17 cellular contexts compared by ENCODE assay signal in genomic region chr1:201475121-201475520, GRCh38. TPM values are rescaled to one million over a fixed set of nuclear protein-coding genes. Genes with fewer than 3 reads are reported as not detected.
A peak's percentile ranks its signal among the peaks of the same experiment; 100 is the strongest.
DNase-seq lines count a peak whose midpoint lies in the region; ATAC-seq, FAIRE-seq and TF ChIP-seq lines count a peak whose summit lies in the region.
"Had no signal": no experiment of that assay in that cellular context is flagged by ENCODE, and none has a peak within 500 bp of the region (broad histone marks: within the 10 kb centered on the region; RNA-seq: fewer than 3 reads in every experiment).

No MANE protein-coding gene starts in this region.

- H3K4me1 ChIP-seq in breast epithelium (no peaks in the 10 kb centered on the region), RWPE2 (ENCODE audit: insufficient read depth, poor library complexity, severe bottlenecking) (peaks cover 36% of the 10 kb centered on the region), small intestine (ENCODE audit: control insufficient read depth in 2 of 2, insufficient read depth in 1 of 2, low read depth in 1 of 2, low read length in 1 of 2) (peaks cover 0 to under 1% of the 10 kb centered on the region in 2 donors)
- H3K4me1 ChIP-seq in CD8-positive, alpha-beta memory T cell (ENCODE audit: insufficient read depth, low read length): no peaks in the 10 kb centered on the region

- H3K27ac ChIP-seq in breast epithelium (no peak overlapping the region), RWPE2 (ENCODE audit: poor library complexity, severe bottlenecking) (peak overlapping the region; percentile 83), small intestine (ENCODE audit: low read depth in 1 of 2, low read length in 1 of 2) (no peak overlapping the region)
- no peak overlapping the region for H3K27ac ChIP-seq in CD8-positive, alpha-beta memory T cell (ENCODE audit: low read depth, low read length)

- H3K9me3 Mint-ChIP-seq in MCF 10A (ENCODE audit: unreplicated experiment): no peaks in the 10 kb centered on the region
- no peaks in the 10 kb centered on the region for H3K9me3 Mint-ChIP-seq in CD8-positive, alpha-beta memory T cell

- H3K4me1 Mint-ChIP-seq in MCF 10A (ENCODE audit: insufficient read depth, unreplicated experiment): peaks cover 56% of the 10 kb centered on the region
- H3K4me1 Mint-ChIP-seq in CD8-positive, alpha-beta memory T cell: peaks cover 2 to 7% (median 6%) of the 10 kb centered on the region in 3 donors

- WGBS in small intestine, 3 donors: 47 to 67% (median 50%) methylated on average over 2 of the region's 2 CpGs

- POLR2A ChIA-PET in MCF 10A (lab: Yijun Ruan, JAX): interaction anchor here (0.8 to 41.5 kb wide), 5 partner anchors 14 to 164 kb away, joined by 3 to 1388 read pairs (median 6); partner anchors contain the start of genes CSRP1 and PHLDA3
- POLR2A ChIA-PET in CD8-positive, alpha-beta memory T cell (lab: Charles Lee): no interaction called here

- no peak overlapping the region for H3K27ac Mint-ChIP-seq in MCF 10A (ENCODE audit: low read depth, unreplicated experiment)
- peak overlapping the region in 1 of 8 donors; percentile 63 for H3K27ac Mint-ChIP-seq in CD8-positive, alpha-beta memory T cell

- DNase-seq in MCF 10A (ENCODE audit: unreplicated experiment) (peak; percentile 70), breast epithelium (ENCODE audit: low spot score in 2 of 2) (no peak), RWPE2 (ENCODE audit: low spot score) (no peak), hepatic stellate cell (ENCODE audit: low spot score) (peak; percentile 63), small intestine (peak; percentile 81), RKO (ENCODE audit: low spot score) (no peak), SHP77 treated with DMSO at 0.1 percent for 48 hours (lab: John Stamatoyannopoulos, UW) (no peak)
- DNase-seq in CD8-positive, alpha-beta memory T cell: no peak
- DNase-seq: 8988T, DMS153, Karpas-422, NCI-H1105 treated with DMSO at 0.1 percent for 48 hours, NCI-H1694 treated with DMSO at 0.1 percent for 48 hours, NCI-H69, OCI-M1 had no signal

- H3K4me3 ChIP-seq in breast epithelium: no peak overlapping the region
- H3K4me3 ChIP-seq in RWPE2 (ENCODE audit: severe bottlenecking): no peak overlapping the region
- no peak overlapping the region for H3K4me3 ChIP-seq in small intestine (ENCODE audit: low read depth in 1 of 2, low read length in 2 of 2)
- no peak overlapping the region for H3K4me3 ChIP-seq in CD8-positive, alpha-beta memory T cell (ENCODE audit: low read length)
- H3K4me3 ChIP-seq: BLaER1 treated with 17β-estradiol and CSF1 and Interleukin-3, amounts not matched to agents 10 nM and 100 nM had no signal

- no peak overlapping the region for H3K4me3 Mint-ChIP-seq in MCF 10A (ENCODE audit: unreplicated experiment)
- H3K4me3 Mint-ChIP-seq in CD8-positive, alpha-beta memory T cell: no peak overlapping the region

- H3K9me3 ChIP-seq in breast epithelium: no peaks in the 10 kb centered on the region
- no peaks in the 10 kb centered on the region for H3K9me3 ChIP-seq in RWPE2 (ENCODE audit: severe bottlenecking)
- H3K9me3 ChIP-seq in small intestine (ENCODE audit: control insufficient read depth, low read depth): no peaks in the 10 kb centered on the region
- no peaks in the 10 kb centered on the region for H3K9me3 ChIP-seq in CD8-positive, alpha-beta memory T cell (ENCODE audit: low read length)
- H3K9me3 ChIP-seq: BLaER1 treated with 17β-estradiol and CSF1 and Interleukin-3, amounts not matched to agents 10 nM and 100 nM had no signal

- TF ChIP-seq POLR2A in breast epithelium (IDR thresholded peaks at IDR 0.05): no peak

- no peaks in the 10 kb centered on the region for H3K27me3 ChIP-seq in breast epithelium
- no peaks in the 10 kb centered on the region for H3K27me3 ChIP-seq in RWPE2 (ENCODE audit: insufficient read depth, poor library complexity, severe bottlenecking)
- no peaks in the 10 kb centered on the region for H3K27me3 ChIP-seq in small intestine (ENCODE audit: control insufficient read depth in 2 of 2, insufficient read depth in 2 of 2, low read length in 2 of 2)
- H3K27me3 ChIP-seq in CD8-positive, alpha-beta memory T cell (ENCODE audit: insufficient read depth, low read length, poor library complexity, severe bottlenecking): peaks cover 2% of the 10 kb centered on the region
- H3K27me3 ChIP-seq: BLaER1 treated with 17β-estradiol and CSF1 and Interleukin-3, amounts not matched to agents 10 nM and 100 nM had no signal

- H3K36me3 ChIP-seq in breast epithelium: no peaks in the 10 kb centered on the region
- H3K36me3 ChIP-seq in RWPE2 (ENCODE audit: low read depth): no peaks in the 10 kb centered on the region
- no peaks in the 10 kb centered on the region for H3K36me3 ChIP-seq in small intestine (ENCODE audit: control insufficient read depth in 2 of 2, insufficient read depth in 2 of 2, low read length in 2 of 2)
- H3K36me3 ChIP-seq in CD8-positive, alpha-beta memory T cell (ENCODE audit: insufficient read depth, low read length): no peaks in the 10 kb centered on the region
- H3K36me3 ChIP-seq: BLaER1 treated with 17β-estradiol and CSF1 and Interleukin-3, amounts not matched to agents 10 nM and 100 nM had no signal

- H3K27me3 Mint-ChIP-seq in MCF 10A (ENCODE audit: insufficient read depth, unreplicated experiment): no peaks in the 10 kb centered on the region
- peaks cover 17 to 42% of the 10 kb centered on the region in 2 donors for H3K27me3 Mint-ChIP-seq in CD8-positive, alpha-beta memory T cell

- ATAC-seq in RWPE2 (ENCODE audit: low read depth): peak; percentile 85

- intact Hi-C loops in MCF 10A (cut with micrococcal nuclease): no loop called here
- intact Hi-C loops in breast epithelium (cut with DNase I; ENCODE audit: low total_unique reads): no loop called here

- CTCF ChIA-PET in MCF 10A (lab: Yijun Ruan, JAX): interaction anchor here (1.0 to 70.3 kb wide), 4 partner anchors 2 to 168 kb away, joined by 4 to 3816 read pairs (median 1967); partner anchors contain the start of genes CSRP1 and PHLDA3
- CTCF ChIA-PET in CD8-positive, alpha-beta memory T cell (lab: Charles Lee): no interaction called here

- FAIRE-seq in small intestine (lab: Jason Lieb, UNC): no peak

- BruUV-seq in MCF 10A (replicated peaks; lab: Mats Ljungman, UMichigan): no TSS peak

- H3K36me3 Mint-ChIP-seq in MCF 10A (ENCODE audit: insufficient read depth, unreplicated experiment): peaks cover 6% of the 10 kb centered on the region
- no peaks in the 10 kb centered on the region for H3K36me3 Mint-ChIP-seq in CD8-positive, alpha-beta memory T cell

- TF ChIP-seq CTCF in MCF 10A (IDR thresholded peaks at IDR 0.05; ENCODE audit: unreplicated experiment) (no peak), breast epithelium (IDR thresholded peaks at IDR 0.05) (no peak), RWPE2 (IDR thresholded peaks at IDR 0.05; ENCODE audit: poor library complexity, severe bottlenecking) (no peak)

RNA-seq across cellular contexts. Expression of gene PHLDA3, which starts 6.1 kb away (rescaled TPM):
- total RNA-seq in MCF 10A (2022) (169 and 204 TPM in 2 replicates), breast epithelium (100 to 1,000 TPM in 1 of 3 donors, 10 to 100 TPM in 2; 65.7 to 116 (median 92.7) TPM)
- 10 to 100 TPM in 1 of 3 donors, 1 to 10 TPM in 1, under 1 TPM in 1; 0.89 to 13.3 (median 5.7) TPM for polyA plus RNA-seq in small intestine
- 10 to 100 TPM; 18.6 to 22.7 TPM for total RNA-seq in CD8-positive, alpha-beta memory T cell
- 1.0 TPM for polyA plus RNA-seq in CD8-positive, alpha-beta memory T cell

RNA-seq across cellular contexts. Expression of gene CSRP1, which starts 31.8 kb away (rescaled TPM):
- total RNA-seq in MCF 10A (2022): 263 and 358 TPM in 2 replicates
- 1,000 to 10,000 TPM in 1 of 3 donors, 100 to 1,000 TPM in 2; 186 to 1,491 (median 767) TPM for total RNA-seq in breast epithelium
- 100 to 1,000 TPM in 2 of 3 donors, 10 to 100 TPM in 1; 98.6 to 181 (median 126) TPM for polyA plus RNA-seq in small intestine
- total RNA-seq in CD8-positive, alpha-beta memory T cell: 10 to 100 TPM; 66.9 to 67.6 TPM
- polyA plus RNA-seq in CD8-positive, alpha-beta memory T cell: 65.0 TPM

RNA-seq across cellular contexts. Expression of gene TNNI1, which starts 53.6 kb away (rescaled TPM):
- total RNA-seq in MCF 10A (2022): 0.05 TPM in 1 of 2 replicates, not detected in the other
- under 1 TPM in 2 of 3 donors, not detected in 1; 0.15 to 0.66 TPM for total RNA-seq in breast epithelium
- 1 to 10 TPM in 2 of 3 donors, under 1 TPM in 1; 0.01 to 5.8 (median 3.2) TPM for polyA plus RNA-seq in small intestine
- not detected for total RNA-seq in CD8-positive, alpha-beta memory T cell
- polyA plus RNA-seq in CD8-positive, alpha-beta memory T cell: not detected
- total RNA-seq: H4 had no signal

Comparison
In these comparisons a context has a peak if more than half of its experiments do, and no peak if none do; other contexts are left out.
1. DNase-seq: peak in MCF 10A (single experiment), hepatic stellate cell (single experiment) and small intestine (single experiment); none in breast epithelium (0 of 2), RWPE2 (single experiment), RKO (single experiment), SHP77 treated with DMSO at 0.1 percent for 48 hours (single experiment) and CD8-positive, alpha-beta memory T cell (0 of 5).